In genomic region chr5:144183254-144183889, GRCh38 we compare ENCODE assay signal across 10 cellular contexts. TPM values are rescaled to one million over a fixed set of nuclear protein-coding genes. Genes with fewer than 3 reads are reported as not detected.
A peak's percentile ranks its signal among the peaks of the same experiment; 100 is the strongest.
DNase-seq lines count a peak whose midpoint lies in the region; ATAC-seq and TF ChIP-seq lines count a peak whose summit lies in the region.
"Had no signal": no experiment of that assay in that cellular context is flagged by ENCODE, and none has a peak within 500 bp of the region (broad histone marks: within the 10 kb centered on the region; RNA-seq: fewer than 3 reads in every experiment).

No MANE protein-coding gene starts in this region.

- H3K9me3 Mint-ChIP-seq in MCF 10A (ENCODE audit: unreplicated experiment) = no peaks in the 10 kb centered on the region
- H3K9me3 Mint-ChIP-seq in activated naive CD8-positive, alpha-beta T cell treated with anti-CD3 and anti-CD28 coated beads, Interleukin-2, amount 50 U/mL, for 24 hours = no peaks in the 10 kb centered on the region
- H3K9me3 Mint-ChIP-seq: CD8-positive, alpha-beta memory T cell had no signal

- intact Hi-C loops in MCF 10A (cut with micrococcal nuclease) = loop anchor here (1.0 to 10.0 kb wide), 6 partner anchors 216 to 1466 kb away; no protein-coding TSS in a partner anchor

- ATAC-seq in activated naive CD8-positive, alpha-beta T cell treated with anti-CD3 and anti-CD28 coated beads, Interleukin-2, amount 50 U/mL, for 24 hours = no peak

- BruUV-seq in MCF 10A (replicated peaks; lab: Mats Ljungman, UMichigan) = no TSS peak

- POLR2A ChIA-PET in MCF 10A (lab: Yijun Ruan, JAX) = interaction anchor here (1.2 kb wide), 1 partner anchor 13 kb away, joined by 6 read pairs; the partner anchor contains the start of genes KCTD16 and YIPF5

- H3K27me3 Mint-ChIP-seq in MCF 10A (ENCODE audit: insufficient read depth, unreplicated experiment) = no peaks in the 10 kb centered on the region
- H3K27me3 Mint-ChIP-seq in activated naive CD8-positive, alpha-beta T cell treated with anti-CD3 and anti-CD28 coated beads, Interleukin-2, amount 50 U/mL, for 24 hours = no peaks in the 10 kb centered on the region
- H3K27me3 Mint-ChIP-seq: CD8-positive, alpha-beta memory T cell had no signal

- DNase-seq in NCI-H146 (lab: John Stamatoyannopoulos, UW) = peak; percentile 20
- no peak for DNase-seq in NCI-H146 treated with DMSO at 0.1 percent for 48 hours (lab: John Stamatoyannopoulos, UW; ENCODE audit: unreplicated experiment)
- DNase-seq in NCI-H1694 treated with DMSO at 0.1 percent for 48 hours (lab: John Stamatoyannopoulos, UW) = peak; percentile 37
- peak; percentile 64 for DNase-seq in MCF 10A (ENCODE audit: unreplicated experiment)
- peak; percentile 14 for DNase-seq in midbrain (lab: John Stamatoyannopoulos, UW)
- no peak for DNase-seq in NCI-H187 treated with DMSO at 0.1 percent for 48 hours (lab: John Stamatoyannopoulos, UW)
- DNase-seq in COLO668 (lab: John Stamatoyannopoulos, UW; ENCODE audit: unreplicated experiment) = no peak
- DNase-seq in activated naive CD8-positive, alpha-beta T cell treated with anti-CD3 and anti-CD28 coated beads, Interleukin-2, amount 50 U/mL, for 24 hours = no peak

- CTCF ChIA-PET in MCF 10A (lab: Yijun Ruan, JAX) = interaction anchor here (0.7 to 1.8 kb wide), 6 partner anchors 10 to 1615 kb away, joined by 3 to 12 read pairs (median 4); no protein-coding TSS in a partner anchor

- no peak overlapping the region for H3K4me3 Mint-ChIP-seq in MCF 10A (ENCODE audit: unreplicated experiment)
- no peak overlapping the region for H3K4me3 Mint-ChIP-seq in activated naive CD8-positive, alpha-beta T cell treated with anti-CD3 and anti-CD28 coated beads, Interleukin-2, amount 50 U/mL, for 24 hours
- H3K4me3 Mint-ChIP-seq: CD8-positive, alpha-beta memory T cell had no signal

- H3K36me3 Mint-ChIP-seq in MCF 10A (ENCODE audit: insufficient read depth, unreplicated experiment) = no peaks in the 10 kb centered on the region
- no peaks in the 10 kb centered on the region for H3K36me3 Mint-ChIP-seq in activated naive CD8-positive, alpha-beta T cell treated with anti-CD3 and anti-CD28 coated beads, Interleukin-2, amount 50 U/mL, for 24 hours (ENCODE audit: low read depth)
- H3K36me3 Mint-ChIP-seq: CD8-positive, alpha-beta memory T cell had no signal

- peak; percentile 74 for TF ChIP-seq CTCF in MCF 10A (IDR thresholded peaks at IDR 0.05; ENCODE audit: unreplicated experiment)

- H3K4me1 Mint-ChIP-seq in MCF 10A (ENCODE audit: insufficient read depth, unreplicated experiment) = peaks cover 14% of the 10 kb centered on the region
- peaks cover 12% of the 10 kb centered on the region for H3K4me1 Mint-ChIP-seq in activated naive CD8-positive, alpha-beta T cell treated with anti-CD3 and anti-CD28 coated beads, Interleukin-2, amount 50 U/mL, for 24 hours

- H3K27ac Mint-ChIP-seq in MCF 10A (ENCODE audit: low read depth, unreplicated experiment) = no peak overlapping the region
- H3K27ac Mint-ChIP-seq in activated naive CD8-positive, alpha-beta T cell treated with anti-CD3 and anti-CD28 coated beads, Interleukin-2, amount 50 U/mL, for 24 hours = no peak overlapping the region

RNA-seq across cellular contexts. Expression of gene KCTD16, which starts 12.7 kb away (rescaled TPM):
- total RNA-seq in MCF 10A (2022) = 0.16 and 0.20 TPM in 2 replicates
- total RNA-seq: T-helper 2 cell treated with Interferon-gamma antibody and Interleukin-4, amounts not matched to agents 100 ng/mL and 5 ng/mL, for 36 hours had no signal

RNA-seq across cellular contexts. Expression of gene YIPF5, which starts 12.9 kb away (rescaled TPM):
- total RNA-seq in MCF 10A (2022) = 88.7 and 115 TPM in 2 replicates

Comparison
In these comparisons a context has a peak if more than half of its experiments do, and no peak if none do; other contexts are left out.
1. DNase-seq: peak in NCI-H146 (single experiment), NCI-H1694 treated with DMSO at 0.1 percent for 48 hours (single experiment), MCF 10A (single experiment) and midbrain (single experiment); none in NCI-H146 treated with DMSO at 0.1 percent for 48 hours (single experiment), NCI-H187 treated with DMSO at 0.1 percent for 48 hours (single experiment), COLO668 (single experiment) and activated naive CD8-positive, alpha-beta T cell treated with anti-CD3 and anti-CD28 coated beads, Interleukin-2, amount 50 U/mL, for 24 hours (single experiment).